ENCODE assay signal across 8 cellular contexts in the genomic region with DNA sequence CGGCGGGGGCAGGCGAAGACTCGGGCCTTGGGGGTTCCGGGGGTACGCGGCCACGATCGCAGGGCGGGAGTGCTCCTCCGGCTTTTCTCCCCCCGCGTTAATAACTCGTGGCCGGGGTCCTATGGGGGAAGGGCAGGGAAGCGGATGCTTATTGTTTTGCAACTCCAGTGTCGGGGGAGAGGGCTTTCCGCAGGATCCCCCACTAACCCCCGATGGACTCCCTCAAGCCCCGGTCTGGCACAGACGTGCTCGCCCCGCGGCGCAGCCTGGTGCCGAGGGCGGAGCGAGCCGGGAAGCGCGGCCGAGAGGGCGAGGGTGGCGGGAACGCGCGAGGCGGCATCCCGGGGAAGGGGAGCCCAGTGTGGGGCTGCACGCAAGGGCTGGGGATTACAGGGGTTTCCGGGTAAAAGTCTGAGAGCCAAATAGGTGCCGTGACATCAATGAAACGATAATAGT. TPM values are rescaled to one million over a fixed set of nuclear protein-coding genes. Genes with fewer than 3 reads are reported as not detected.
DNase-seq lines count a peak whose midpoint lies in the region; ATAC-seq and TF ChIP-seq lines count a peak whose summit lies in the region.

No MANE protein-coding gene starts in this region.

- H3K36me3 ChIP-seq in BJ (ENCODE audit: control insufficient read depth, insufficient read depth, low read length) = no peaks in the 10 kb centered on the region
- H3K36me3 ChIP-seq in esophagus muscularis mucosa = no peaks in the 10 kb centered on the region

- peaks cover 0 to 6% of the 10 kb centered on the region in 2 donors for H3K27me3 Mint-ChIP-seq in natural killer cell treated with Interleukin-12 subunit alpha and Interleukin-12 subunit beta and Interleukin-15 and Interleukin-18, amount 100 ng/mL, for 72 hours

- peaks cover 14 to 24% (median 19%) of the 10 kb centered on the region in 4 donors for H3K4me1 ChIP-seq in esophagus muscularis mucosa

- no peaks in the 10 kb centered on the region for H3K36me3 Mint-ChIP-seq in natural killer cell treated with Interleukin-12 subunit alpha and Interleukin-12 subunit beta and Interleukin-15 and Interleukin-18, amount 100 ng/mL, for 72 hours

- ATAC-seq in GM18870 (IDR thresholded peaks at IDR 0.05; ENCODE audit: unreplicated experiment) (peak; percentile 31), HG03097 (IDR thresholded peaks at IDR 0.05; ENCODE audit: low FRiP score, unreplicated experiment) (peak; percentile 17)
- peak; percentile 66 to 68 for ATAC-seq in natural killer cell treated with Interleukin-12 subunit alpha and Interleukin-12 subunit beta and Interleukin-15 and Interleukin-18, amount 100 ng/mL, for 72 hours

- H3K4me1 Mint-ChIP-seq in natural killer cell treated with Interleukin-12 subunit alpha and Interleukin-12 subunit beta and Interleukin-15 and Interleukin-18, amount 100 ng/mL, for 72 hours (ENCODE audit: low read depth in 2 of 2) = peaks cover 23 to 24% of the 10 kb centered on the region in 2 donors

- H3K4me3 ChIP-seq in BJ (ENCODE audit: low read depth, low read length) = peak overlapping the region; percentile 46
- peak overlapping the region; percentile 78 to 93 (median 86) for H3K4me3 ChIP-seq in esophagus muscularis mucosa

- H3K27me3 ChIP-seq in BJ (ENCODE audit: control insufficient read depth, insufficient read depth, low read length) = no peaks in the 10 kb centered on the region
- no peaks in the 10 kb centered on the region for H3K27me3 ChIP-seq in esophagus muscularis mucosa

- no peak for TF ChIP-seq EP300 in esophagus muscularis mucosa (IDR thresholded peaks at IDR 0.05)

- intact Hi-C loops in esophagus muscularis mucosa (cut with DNase I) = loop anchor here (5.0 to 10.0 kb wide), 4 partner anchors 61 to 203 kb away; a partner anchor contains a TSS

- H3K4me3 Mint-ChIP-seq in natural killer cell treated with Interleukin-12 subunit alpha and Interleukin-12 subunit beta and Interleukin-15 and Interleukin-18, amount 100 ng/mL, for 72 hours = peak overlapping the region; percentile 86

- POLR2A ChIA-PET in BJ (lab: Charles Lee) = no interaction called here

- no peaks in the 10 kb centered on the region for H3K9me3 ChIP-seq in esophagus muscularis mucosa

- no peak for TF ChIP-seq POLR2A in esophagus muscularis mucosa (IDR thresholded peaks at IDR 0.05; ENCODE audit: low read depth)

- DNase-seq in BJ (ENCODE audit: low read depth) (no peak), NCI-H69 (lab: John Stamatoyannopoulos, UW) (peak; percentile 85), esophagus muscularis mucosa (ENCODE audit: extremely low spot score) (no peak), substantia nigra (lab: John Stamatoyannopoulos, UW) (peak in 40 of 49 donors; percentile 29 to 80 (median 58))
- peak; percentile 54 for DNase-seq in activated CD8-positive, alpha-beta memory T cell treated with anti-CD3 and anti-CD28 coated beads, Interleukin-2, amount 50 U/mL, for 4 hours
- peak; percentile 66 for DNase-seq in natural killer cell treated with Interleukin-12 subunit alpha and Interleukin-12 subunit beta and Interleukin-15 and Interleukin-18, amount 100 ng/mL, for 72 hours (ENCODE audit: low spot score)

- H3K27ac ChIP-seq in esophagus muscularis mucosa (replicated peaks in 1 of 4) (peak overlapping the region; percentile 88 to 97 (median 90)), substantia nigra (ENCODE audit: low read depth, low read length, poor library complexity, severe bottlenecking) (peak overlapping the region; percentile 86)

- TF ChIP-seq CTCF in BJ (IDR thresholded peaks at IDR 0.05; ENCODE audit: insufficient read depth, low read depth, low read length) (no peak), esophagus muscularis mucosa (IDR thresholded peaks at IDR 0.05) (no peak)

- peak overlapping the region; percentile 55 to 78 for H3K27ac Mint-ChIP-seq in natural killer cell treated with Interleukin-12 subunit alpha and Interleukin-12 subunit beta and Interleukin-15 and Interleukin-18, amount 100 ng/mL, for 72 hours

- CTCF ChIA-PET in BJ (lab: Yijun Ruan, JAX) = interaction anchor here (0.9 to 1.6 kb wide), 4 partner anchors 17 to 84 kb away, joined by 3 to 5 read pairs (median 4); no protein-coding TSS in a partner anchor

- 1% methylated on average over 28 of the region's 43 CpGs for WGBS in esophagus muscularis mucosa

- no peaks in the 10 kb centered on the region for H3K9me3 Mint-ChIP-seq in natural killer cell treated with Interleukin-12 subunit alpha and Interleukin-12 subunit beta and Interleukin-15 and Interleukin-18, amount 100 ng/mL, for 72 hours

RNA-seq across cellular contexts. Expression of a gene that starts 0.7 kb away (rescaled TPM):
- 53.4 and 57.7 TPM in 2 replicates for polyA plus RNA-seq in BJ (2011; rRNA removed)
- 49.6 and 77.3 TPM in 2 replicates for polyA minus RNA-seq in BJ (2011; rRNA and poly(A)+ RNA removed)
- total RNA-seq in esophagus muscularis mucosa = 10 to 100 TPM; 13.7 to 33.7 (median 31.0) TPM
- total RNA-seq in natural killer cell treated with Interleukin-12 subunit alpha and Interleukin-12 subunit beta and Interleukin-15 and Interleukin-18, amount 100 ng/mL, for 72 hours = 10 to 100 TPM; 43.4 to 83.3 TPM

RNA-seq across cellular contexts. Expression of a gene that starts 59.5 kb away (rescaled TPM):
- 203 and 244 TPM in 2 replicates for polyA plus RNA-seq in BJ (2011; rRNA removed)
- 69.8 and 72.6 TPM in 2 replicates for polyA minus RNA-seq in BJ (2011; rRNA and poly(A)+ RNA removed)
- total RNA-seq in esophagus muscularis mucosa = 10 to 100 TPM; 36.0 to 45.7 (median 37.8) TPM
- 100 to 1,000 TPM in 1 of 2 donors, 10 to 100 TPM in 1; 62.6 to 101 TPM for total RNA-seq in natural killer cell treated with Interleukin-12 subunit alpha and Interleukin-12 subunit beta and Interleukin-15 and Interleukin-18, amount 100 ng/mL, for 72 hours

Comparison
In these comparisons a context has a peak if more than half of its experiments do, and no peak if none do; other contexts are left out.
1. DNase-seq: peak in NCI-H69 (single experiment), activated CD8-positive, alpha-beta memory T cell treated with anti-CD3 and anti-CD28 coated beads, Interleukin-2, amount 50 U/mL, for 4 hours (single experiment), natural killer cell treated with Interleukin-12 subunit alpha and Interleukin-12 subunit beta and Interleukin-15 and Interleukin-18, amount 100 ng/mL, for 72 hours (single experiment) and substantia nigra (40 of 49); none in BJ (single experiment) and esophagus muscularis mucosa (single experiment).
2. ATAC-seq: peak in every context shown above with its lines; median percentile 67 in natural killer cell treated with Interleukin-12 subunit alpha and Interleukin-12 subunit beta and Interleukin-15 and Interleukin-18, amount 100 ng/mL, for 72 hours; 31 in GM18870; 17 in HG03097.